Comparison of ENCODE assay signal across 1 cellular context in genomic region chr7:116341222-116341907, GRCh38.
TF ChIP-seq lines count a peak whose summit lies in the region.

No MANE protein-coding gene starts in this region.

TF ChIP-seq in WTC11, 78 proteins besides CTCF, POLR2A, EP300 and RAD21 (continued from another document):
- TF ChIP-seq NR2C2 (CRISPR knock-in tag; IDR thresholded peaks at IDR 0.05) (no peak), PRRX2 (CRISPR knock-in tag; IDR thresholded peaks at IDR 0.05) (no peak), CREM (CRISPR knock-in tag; IDR thresholded peaks at IDR 0.05) (no peak), SMAD3 (CRISPR knock-in tag; IDR thresholded peaks at IDR 0.05; ENCODE audit: borderline replicate concordance) (no peak), ZNF396 (CRISPR knock-in tag; IDR thresholded peaks at IDR 0.05; ENCODE audit: borderline replicate concordance) (no peak)
